2 cellular contexts compared by ENCODE assay signal in genomic region chr3:126199256-126199655, GRCh38.
TF ChIP-seq lines count a peak whose summit lies in the region.

No MANE protein-coding gene starts in this region.

TF ChIP-seq in HepG2, 621 proteins besides CTCF, POLR2A, EP300 and RAD21:
- TF ChIP-seq ZNF362 (CRISPR knock-in tag; IDR thresholded peaks at IDR 0.05; ENCODE audit: borderline replicate concordance), result no peak
- TF ChIP-seq FIP1L1 (IDR thresholded peaks at IDR 0.05; ENCODE audit: borderline replicate concordance, insufficient read depth, low read depth, low read length), result no peak
- TF ChIP-seq ZNF704 (CRISPR knock-in tag; IDR thresholded peaks at IDR 0.05; ENCODE audit: borderline replicate concordance), result no peak
- TF ChIP-seq ZBTB46 (CRISPR knock-in tag; IDR thresholded peaks at IDR 0.05; ENCODE audit: borderline replicate concordance), result no peak
- TF ChIP-seq MAFK (conservative IDR thresholded peaks at IDR 0.05 in 1 of 2, IDR thresholded peaks at IDR 0.05 in 1 of 2; ENCODE audit: low read length in 2 of 2), result peak; percentile 69 to 77
- TF ChIP-seq HNRNPUL1 (IDR thresholded peaks at IDR 0.05; ENCODE audit: low read depth, low read length), result no peak
- no peak for TF ChIP-seq ZNF674 (CRISPR knock-in tag; IDR thresholded peaks at IDR 0.05; ENCODE audit: low read depth)
- no peak for TF ChIP-seq ZNF878 (CRISPR knock-in tag; IDR thresholded peaks at IDR 0.05)
- TF ChIP-seq MAFF (IDR thresholded peaks at IDR 0.05; ENCODE audit: low read depth, low read length), result peak; percentile 70

TF ChIP-seq in IMR-90, 13 proteins besides CTCF, POLR2A, EP300 and RAD21:
- TF ChIP-seq FOS (IDR thresholded peaks at IDR 0.05; ENCODE audit: low read depth, low read length), result no peak
- peak; percentile 45; the same call in 1 of the 2 replicates for TF ChIP-seq MAFK (IDR thresholded peaks at IDR 0.05; ENCODE audit: low read depth, low read length)
